ENCODE assay signal across 21 cellular contexts in the genomic region with DNA sequence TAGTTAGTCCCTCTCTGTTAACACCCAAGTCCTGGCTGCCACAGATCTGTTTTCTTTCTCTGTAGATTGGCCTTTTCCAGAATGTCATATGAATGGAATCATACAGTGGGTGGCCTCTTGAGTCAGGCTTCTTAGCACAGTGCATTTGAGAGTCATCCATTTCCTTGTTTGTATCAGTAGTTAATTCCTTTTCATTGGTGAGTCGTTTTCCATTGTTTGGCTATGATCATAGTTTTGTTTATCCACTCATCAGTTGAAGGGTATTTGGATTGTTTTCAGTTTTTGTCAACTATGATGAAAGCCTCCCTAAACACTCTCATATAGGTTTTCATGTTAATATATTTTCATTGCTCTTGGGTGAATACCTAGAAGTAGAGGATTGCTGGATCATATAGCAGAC.
DNase-seq lines count a peak whose midpoint lies in the region; ATAC-seq and TF ChIP-seq lines count a peak whose summit lies in the region.
"Had no signal": no experiment of that assay in that cellular context is flagged by ENCODE, and none has a peak within 500 bp of the region (broad histone marks: within the 10 kb centered on the region; RNA-seq: fewer than 3 reads in every experiment).

No MANE protein-coding gene starts in this region.

- no peak for TF ChIP-seq POLR2A in Peyer's patch (IDR thresholded peaks at IDR 0.05)

- no peak overlapping the region for H3K27ac ChIP-seq in Peyer's patch
- H3K27ac ChIP-seq: body of pancreas, foreskin keratinocyte, VCaP had no signal

- H3K27ac Mint-ChIP-seq in stimulated activated naive CD8-positive, alpha-beta T cell treated with anti-CD3 and anti-CD28 coated beads, Interleukin-15, Interleukin-2, amounts not matched to agents 100 ng/mL and 50 ng/mL, for 24 hours: peak overlapping the region; percentile 9
- no peak overlapping the region for H3K27ac Mint-ChIP-seq in stimulated activated naive CD8-positive, alpha-beta T cell treated with anti-CD3 and anti-CD28 coated beads, Interleukin-15, amount 100 ng/mL, for 72 hours
- H3K27ac Mint-ChIP-seq: CD14-positive monocyte had no signal

- peaks cover 38% of the 10 kb centered on the region for H3K4me1 Mint-ChIP-seq in stimulated activated naive CD8-positive, alpha-beta T cell treated with anti-CD3 and anti-CD28 coated beads, Interleukin-15, Interleukin-2, amounts not matched to agents 100 ng/mL and 50 ng/mL, for 24 hours (ENCODE audit: low read depth)
- peaks cover 23% of the 10 kb centered on the region for H3K4me1 Mint-ChIP-seq in stimulated activated naive CD8-positive, alpha-beta T cell treated with anti-CD3 and anti-CD28 coated beads, Interleukin-15, amount 100 ng/mL, for 72 hours

- H3K27me3 ChIP-seq in Peyer's patch: no peaks in the 10 kb centered on the region
- H3K27me3 ChIP-seq: body of pancreas, foreskin keratinocyte had no signal

- no peak overlapping the region for H3K4me3 Mint-ChIP-seq in stimulated activated naive CD8-positive, alpha-beta T cell treated with anti-CD3 and anti-CD28 coated beads, Interleukin-15, Interleukin-2, amounts not matched to agents 100 ng/mL and 50 ng/mL, for 24 hours
- no peak overlapping the region for H3K4me3 Mint-ChIP-seq in stimulated activated naive CD8-positive, alpha-beta T cell treated with anti-CD3 and anti-CD28 coated beads, Interleukin-15, amount 100 ng/mL, for 72 hours
- H3K4me3 Mint-ChIP-seq: CD14-positive monocyte had no signal

- peaks cover 8% of the 10 kb centered on the region for H3K36me3 Mint-ChIP-seq in stimulated activated naive CD8-positive, alpha-beta T cell treated with anti-CD3 and anti-CD28 coated beads, Interleukin-15, Interleukin-2, amounts not matched to agents 100 ng/mL and 50 ng/mL, for 24 hours (ENCODE audit: low read depth)

- ATAC-seq in stimulated activated naive CD8-positive, alpha-beta T cell treated with anti-CD3 and anti-CD28 coated beads, Interleukin-15, amount 100 ng/mL, for 72 hours: no peak
- ATAC-seq in GM21360 (IDR thresholded peaks at IDR 0.05; ENCODE audit: unreplicated experiment): no peak
- ATAC-seq: body of pancreas, foreskin keratinocyte had no signal

- H3K4me3 ChIP-seq in epithelial cell of esophagus (ENCODE audit: low read length) (no peak overlapping the region), Peyer's patch (no peak overlapping the region)
- H3K4me3 ChIP-seq: body of pancreas, smooth muscle cell had no signal

- H3K9me3 ChIP-seq in Peyer's patch: no peaks in the 10 kb centered on the region
- H3K9me3 ChIP-seq: body of pancreas had no signal

- DNase-seq in stimulated activated naive CD8-positive, alpha-beta T cell treated with anti-CD3 and anti-CD28 coated beads, Interleukin-15, amount 100 ng/mL, for 72 hours: no peak
- DNase-seq in RKO (ENCODE audit: low spot score) (peak; percentile 52), epithelial cell of esophagus (ENCODE audit: low read depth) (peak; percentile 68), AG20443 (ENCODE audit: low spot score) (no peak), Peyer's patch (no peak)
- DNase-seq: activated CD4-positive, alpha-beta T cell treated with anti-CD3 and anti-CD28 coated beads, Interleukin-2, amount 50 U/mL, for 4 hours; activated CD8-positive, alpha-beta memory T cell treated with anti-CD3 and anti-CD28 coated beads, Interleukin-2, amount 50 U/mL, for 48 hours; activated effector memory CD4-positive, alpha-beta T cell treated with anti-CD3 and anti-CD28 coated beads, Interleukin-2, amount 50 U/mL, for 16 hours; body of pancreas; naive B cell; NCI-H1048; NCI-H187; NCI-H69; occipital lobe; RPMI8226 had no signal

- TF ChIP-seq CTCF in epithelial cell of esophagus (IDR thresholded peaks at IDR 0.05; ENCODE audit: insufficient read depth, low read depth, low read length, missing control alignments) (no peak), Peyer's patch (IDR thresholded peaks at IDR 0.05) (no peak)

- H3K27me3 Mint-ChIP-seq in stimulated activated naive CD8-positive, alpha-beta T cell treated with anti-CD3 and anti-CD28 coated beads, Interleukin-15, Interleukin-2, amounts not matched to agents 100 ng/mL and 50 ng/mL, for 24 hours: no peaks in the 10 kb centered on the region
- H3K27me3 Mint-ChIP-seq in stimulated activated naive CD8-positive, alpha-beta T cell treated with anti-CD3 and anti-CD28 coated beads, Interleukin-15, amount 100 ng/mL, for 72 hours: no peaks in the 10 kb centered on the region
- H3K27me3 Mint-ChIP-seq: naive B cell had no signal

- peaks cover 5% of the 10 kb centered on the region for H3K9me3 Mint-ChIP-seq in stimulated activated naive CD8-positive, alpha-beta T cell treated with anti-CD3 and anti-CD28 coated beads, Interleukin-15, Interleukin-2, amounts not matched to agents 100 ng/mL and 50 ng/mL, for 24 hours
- peaks cover 0 to 4% of the 10 kb centered on the region in 2 donors for H3K9me3 Mint-ChIP-seq in stimulated activated naive CD8-positive, alpha-beta T cell treated with anti-CD3 and anti-CD28 coated beads, Interleukin-15, amount 100 ng/mL, for 72 hours
- H3K9me3 Mint-ChIP-seq: naive B cell had no signal

- H3K36me3 ChIP-seq in Peyer's patch: no peaks in the 10 kb centered on the region

- peaks cover 0 to 7% (median 2%) of the 10 kb centered on the region in 4 donors for H3K4me1 ChIP-seq in Peyer's patch

Comparison
In these comparisons a context has a peak if more than half of its experiments do, and no peak if none do; other contexts are left out.
1. DNase-seq: peak in RKO (single experiment) and epithelial cell of esophagus (single experiment); none in stimulated activated naive CD8-positive, alpha-beta T cell treated with anti-CD3 and anti-CD28 coated beads, Interleukin-15, amount 100 ng/mL, for 72 hours (0 of 2), AG20443 (single experiment) and Peyer's patch (0 of 3).